In the genomic region with DNA sequence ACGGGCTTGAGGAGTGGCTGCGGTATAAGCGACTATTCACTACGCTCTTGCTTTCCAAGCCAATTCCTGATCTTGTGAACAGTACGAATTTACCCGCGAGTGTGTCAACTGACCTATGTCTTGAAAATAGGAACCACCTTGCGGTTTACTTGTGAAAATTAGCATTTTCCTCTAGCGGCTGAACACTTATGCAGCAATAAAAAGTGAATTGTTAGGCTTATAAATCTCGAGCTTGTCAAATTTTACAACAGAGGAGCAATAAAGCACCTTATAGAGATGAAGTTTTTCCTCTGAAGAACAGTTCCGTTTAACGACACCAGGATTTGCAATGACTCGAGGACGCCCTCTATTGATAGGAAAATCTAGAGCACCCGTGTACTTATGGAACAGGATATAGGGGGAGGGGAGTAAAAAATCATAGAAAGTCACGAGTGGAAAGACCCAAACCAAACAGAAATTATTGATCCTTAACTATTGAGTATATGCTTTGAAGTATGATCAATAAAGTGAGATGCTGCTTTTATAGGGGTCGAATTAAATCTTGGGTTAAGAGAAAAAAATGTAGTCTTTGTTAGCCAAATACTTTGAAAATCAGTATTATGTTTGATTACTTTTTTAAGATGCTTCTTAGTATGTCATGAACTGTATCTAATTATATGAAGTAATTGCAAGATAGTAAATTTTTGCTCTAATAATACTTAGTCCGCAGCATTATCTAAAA, we compare ENCODE assay signal across 8 cellular contexts. TPM values are rescaled to one million over a fixed set of nuclear protein-coding genes. Genes with fewer than 3 reads are reported as not detected.
DNase-seq lines count a peak whose midpoint lies in the region; ATAC-seq and TF ChIP-seq lines count a peak whose summit lies in the region.

No MANE protein-coding gene starts in this region.

- no peaks in the 10 kb centered on the region for H3K36me3 ChIP-seq in CD8-positive, alpha-beta T cell (ENCODE audit: insufficient read depth, low read length)

- H3K36me3 Mint-ChIP-seq in CD8-positive, alpha-beta T cell: peaks cover 5% of the 10 kb centered on the region

- CTCF ChIA-PET in CD8-positive, alpha-beta T cell (lab: Charles Lee): interaction anchor here (0.8 to 3.0 kb wide), 4 partner anchors 9 to 1540 kb away, joined by 3 to 21 read pairs (median 4); no protein-coding TSS in a partner anchor

- H3K4me1 ChIP-seq in CD8-positive, alpha-beta T cell (ENCODE audit: insufficient read depth, low read length): peaks cover 49% of the 10 kb centered on the region

- TF ChIP-seq CTCF in CD8-positive, alpha-beta T cell (IDR thresholded peaks at IDR 0.05): peak; percentile 85
- peak; percentile 88 for TF ChIP-seq CTCF in choroid plexus epithelial cell (conservative IDR thresholded peaks at IDR 0.05; ENCODE audit: low read depth, low read length)

- H3K4me1 Mint-ChIP-seq in CD8-positive, alpha-beta T cell (ENCODE audit: low read depth): peaks cover 64% of the 10 kb centered on the region

- intact Hi-C loops in CD8-positive, alpha-beta T cell (cut with DNase I, micrococcal nuclease): loop anchor here (2.0 to 10.0 kb wide), 9 partner anchors 156 to 1967 kb away; partner anchors contain the start of genes ERAP1 (in 2 of the 2), RIOK2 (in 2 of the 2), CHD1 (in 1 of the 2) and ERAP2 (in 1 of the 2)

- ATAC-seq in CD8-positive, alpha-beta T cell: peak; percentile 18
- ATAC-seq in GM21723 (IDR thresholded peaks at IDR 0.05; ENCODE audit: unreplicated experiment): peak; percentile 10
- ATAC-seq in HG03378 (IDR thresholded peaks at IDR 0.05; ENCODE audit: unreplicated experiment): no peak

- POLR2A ChIA-PET in CD8-positive, alpha-beta T cell (lab: Charles Lee): interaction anchor here (0.9 to 2.9 kb wide), 3 partner anchors 24 to 1588 kb away, joined by 3 to 15 read pairs (median 5); partner anchors contain the start of gene CHD1

- peak in 4 of 7 experiments; percentile 25 to 60 (median 56) for DNase-seq in CD8-positive, alpha-beta T cell
- DNase-seq in NCI-H2029 treated with DMSO at 0.1 percent for 48 hours (lab: John Stamatoyannopoulos, UW): peak; percentile 95
- DNase-seq in T-helper 9 cell: peak; percentile 40
- peak; percentile 96 for DNase-seq in choroid plexus epithelial cell (ENCODE audit: low read depth)
- peak; percentile 96 for DNase-seq in kidney glomerular epithelial cell (lab: John Stamatoyannopoulos, UW)
- DNase-seq in stimulated activated CD4-positive, alpha-beta T cell treated with anti-CD3 and anti-CD28 coated beads, Interleukin-15, amount 100 ng/mL, for 24 hours: peak; percentile 65

- no peaks in the 10 kb centered on the region for H3K9me3 Mint-ChIP-seq in CD8-positive, alpha-beta T cell

- peak overlapping the region; percentile 43 for H3K4me3 ChIP-seq in CD8-positive, alpha-beta T cell (ENCODE audit: low read depth, low read length)
- peak overlapping the region; percentile 78 for H3K4me3 ChIP-seq in choroid plexus epithelial cell (ENCODE audit: low read depth, low read length)

- H3K27ac Mint-ChIP-seq in CD8-positive, alpha-beta T cell: no peak overlapping the region

- no peak overlapping the region for H3K27ac ChIP-seq in CD8-positive, alpha-beta T cell (ENCODE audit: low read depth, low read length)

- H3K27me3 ChIP-seq in CD8-positive, alpha-beta T cell (ENCODE audit: insufficient read depth, low read length): no peaks in the 10 kb centered on the region

- H3K27me3 Mint-ChIP-seq in CD8-positive, alpha-beta T cell (ENCODE audit: low read depth): peaks cover 32% of the 10 kb centered on the region

- peak overlapping the region; percentile 93 for H3K4me3 Mint-ChIP-seq in CD8-positive, alpha-beta T cell

- no peaks in the 10 kb centered on the region for H3K9me3 ChIP-seq in CD8-positive, alpha-beta T cell (ENCODE audit: low read length)

RNA-seq across cellular contexts. Expression of gene RGMB, which starts 1.9 kb away (rescaled TPM):
- 1 to 10 TPM; 5.8 to 6.6 TPM for total RNA-seq in CD8-positive, alpha-beta T cell

Comparison
In these comparisons a context has a peak if more than half of its experiments do, and no peak if none do; other contexts are left out.
1. DNase-seq: peak in every context shown above with its lines; median percentile 96 in choroid plexus epithelial cell; 96 in kidney glomerular epithelial cell; 95 in NCI-H2029 treated with DMSO at 0.1 percent for 48 hours; 65 in stimulated activated CD4-positive, alpha-beta T cell treated with anti-CD3 and anti-CD28 coated beads, Interleukin-15, amount 100 ng/mL, for 24 hours; 56 in CD8-positive, alpha-beta T cell; 40 in T-helper 9 cell.